In genomic region chr20:38057351-38057972, GRCh38 we compare ENCODE assay signal across 8 cellular contexts. TPM values are rescaled to one million over a fixed set of nuclear protein-coding genes. Genes with fewer than 3 reads are reported as not detected.
DNase-seq lines count a peak whose midpoint lies in the region; ATAC-seq and TF ChIP-seq lines count a peak whose summit lies in the region.

No MANE protein-coding gene starts in this region.

- no peaks in the 10 kb centered on the region for H3K27me3 ChIP-seq in brain microvascular endothelial cell (replicated peaks)

- no peak overlapping the region for H3K4me3 Mint-ChIP-seq in immature natural killer cell

- peak; percentile 16 for DNase-seq in DMS114 treated with DMSO at 0.1 percent for 48 hours (lab: John Stamatoyannopoulos, UW; ENCODE audit: unreplicated experiment)
- peak; percentile 45 for DNase-seq in HFF-Myc (ENCODE audit: extremely low read depth, low read depth)
- DNase-seq in NCI-H2171 treated with DMSO at 0.1 percent for 48 hours (lab: John Stamatoyannopoulos, UW) = peak; percentile 52
- DNase-seq in brain microvascular endothelial cell = peak; percentile 62
- peak; percentile 65 to 70 (median 68) for DNase-seq in immature natural killer cell
- peak; percentile 48 to 52 for DNase-seq in stimulated activated CD4-positive, alpha-beta T cell treated with anti-CD3 and anti-CD28 coated beads, Interleukin-15, amount 100 ng/mL, for 48 hours (ENCODE audit: low read depth in 2 of 2)

- H3K36me3 ChIP-seq in brain microvascular endothelial cell (replicated peaks) = peaks cover 15% of the 10 kb centered on the region

- TF ChIP-seq CTCF in HFF-Myc (IDR thresholded peaks at IDR 0.05; ENCODE audit: low read depth, low read length, missing control alignments) (peak; percentile 87), VCaP (conservative IDR thresholded peaks at IDR 0.05) (peak; percentile 92), brain microvascular endothelial cell (IDR thresholded peaks at IDR 0.05; ENCODE audit: low read depth, low read length, missing control alignments) (peak; percentile 89)

- H3K27ac ChIP-seq in VCaP (no peak overlapping the region), brain microvascular endothelial cell (peak overlapping the region; percentile 12)

- peaks cover 0 to 2% (median 0%) of the 10 kb centered on the region in 3 donors for H3K27me3 Mint-ChIP-seq in immature natural killer cell (ENCODE audit: low read depth in 3 of 3)

- no peaks in the 10 kb centered on the region for H3K9me3 Mint-ChIP-seq in immature natural killer cell

- H3K27ac Mint-ChIP-seq in immature natural killer cell = peak overlapping the region in 2 of 6 donors; percentile 40 to 54

- peaks cover 13 to 21% of the 10 kb centered on the region in 2 donors for H3K4me1 Mint-ChIP-seq in immature natural killer cell

- H3K36me3 Mint-ChIP-seq in immature natural killer cell = peaks cover 10 to 24% (median 11%) of the 10 kb centered on the region in 3 donors

- no peak overlapping the region for H3K4me3 ChIP-seq in HFF-Myc (replicated peaks; ENCODE audit: low read depth, low read length)
- H3K4me3 ChIP-seq in brain microvascular endothelial cell (ENCODE audit: low read depth, low read length) = no peak overlapping the region

- in situ Hi-C loops in brain microvascular endothelial cell (cut with HindIII; ENCODE audit: low pct_ligation_motif_present, low sequenced_read_pairs) = no loop called here

- ATAC-seq in GM19455 (IDR thresholded peaks at IDR 0.05; ENCODE audit: unreplicated experiment) = no peak

RNA-seq across cellular contexts. Expression of gene RPRD1B, which starts 23.9 kb away (rescaled TPM):
- polyA plus RNA-seq in immature natural killer cell = 1 to 10 TPM; 2.0 to 4.3 (median 2.1) TPM

RNA-seq across cellular contexts. Expression of gene TTI1, which starts 24.2 kb away (rescaled TPM):
- polyA plus RNA-seq in immature natural killer cell = 10 to 100 TPM in 2 of 3 donors, 1 to 10 TPM in 1; 8.8 to 17.7 (median 15.4) TPM

Comparison
In these comparisons a context has a peak if more than half of its experiments do, and no peak if none do; other contexts are left out.
1. DNase-seq: peak in every context shown above with its lines; median percentile 68 in immature natural killer cell; 62 in brain microvascular endothelial cell; 52 in NCI-H2171 treated with DMSO at 0.1 percent for 48 hours; 50 in stimulated activated CD4-positive, alpha-beta T cell treated with anti-CD3 and anti-CD28 coated beads, Interleukin-15, amount 100 ng/mL, for 48 hours; 45 in HFF-Myc; 16 in DMS114 treated with DMSO at 0.1 percent for 48 hours.